1 cellular context compared by ENCODE assay signal in the genomic region with DNA sequence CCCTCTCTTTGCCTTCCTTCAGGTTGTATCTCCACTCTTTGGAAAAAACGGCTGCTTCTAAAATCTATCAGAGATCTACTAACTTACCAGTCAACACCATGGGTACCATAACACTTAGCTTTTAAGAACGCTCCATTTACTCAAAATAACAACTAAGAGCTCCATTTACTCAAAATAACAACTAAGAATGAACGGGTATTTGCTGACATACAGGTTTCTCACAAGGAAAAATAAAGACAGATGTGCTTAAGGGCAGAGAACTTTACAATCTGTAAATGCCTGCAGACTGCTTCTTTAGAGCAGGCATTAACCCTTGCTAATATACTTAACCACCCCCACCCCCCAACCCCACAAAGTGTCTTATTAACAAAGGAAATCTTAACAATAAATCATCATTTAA.
TF ChIP-seq lines count a peak whose summit lies in the region.

No MANE protein-coding gene starts in this region.

TF ChIP-seq in HepG2, 621 proteins besides CTCF, POLR2A, EP300 and RAD21:
- no peak for TF ChIP-seq NR3C1 (CRISPR knock-in tag; IDR thresholded peaks at IDR 0.05)
- TF ChIP-seq ZNF563 (CRISPR knock-in tag; IDR thresholded peaks at IDR 0.05) = no peak
- TF ChIP-seq MAFK (conservative IDR thresholded peaks at IDR 0.05 in 1 of 2, IDR thresholded peaks at IDR 0.05 in 1 of 2; ENCODE audit: low read length in 2 of 2) = peak; percentile 59 to 69; a peak in 3 of 4 replicates
- peak; percentile 63 for TF ChIP-seq MAFF (IDR thresholded peaks at IDR 0.05; ENCODE audit: low read depth, low read length)
